In genomic region chr1:206821493-206821892, GRCh38 we compare ENCODE assay signal across 26 cellular contexts. TPM values are rescaled to one million over a fixed set of nuclear protein-coding genes. Genes with fewer than 3 reads are reported as not detected.
"Had no signal": no experiment of that assay in that cellular context is flagged by ENCODE, and none has a peak within 500 bp of the region (broad histone marks: within the 10 kb centered on the region; RNA-seq: fewer than 3 reads in every experiment).

No MANE protein-coding gene starts in this region.

- ATAC-seq: activated T-cell treated with anti-CD3 and anti-CD28 coated beads, Interleukin-2, amount 50 U/mL, for 72 hours; esophagus mucosa; gastrocnemius medialis; heart left ventricle; left lung; stimulated activated memory B cell treated with anti-CD40 and anti-IgM and Interleukin-4, amounts not matched to agents 10 μg/mL and 1 μg/mL and 100 μg/mL, for 72 hours had no signal

- DNase-seq: activated CD4-positive, CD25-positive, alpha-beta regulatory T cell treated with anti-CD3 and anti-CD28 coated beads, Interleukin-2, amount 50 U/mL, for 72 hours; activated CD8-positive, alpha-beta memory T cell treated with anti-CD3 and anti-CD28 coated beads for 24 hours; activated CD8-positive, alpha-beta memory T cell treated with anti-CD3 and anti-CD28 coated beads, Interleukin-2, amount 50 U/mL, for 48 hours; activated gamma-delta T cell; activated T-cell treated with anti-CD3 and anti-CD28 coated beads, Interleukin-2, amount 50 U/mL, for 72 hours; cerebellar nuclear complex; cortex of kidney; effector CD8-positive, alpha-beta T cell; gastrocnemius medialis; heart left ventricle; left lung; mammary epithelial cell; nephron progenitor cell; nucleus accumbens; posterior cingulate gyrus; sigmoid colon; stimulated activated CD4-positive, alpha-beta T cell treated with anti-CD3 and anti-CD28 coated beads, Interleukin-4, amount 100 ng/mL, for 24 hours; upper lobe of left lung had no signal

- H3K27me3 Mint-ChIP-seq: activated naive CD8-positive, alpha-beta T cell; stimulated activated memory B cell treated with anti-CD40 and anti-IgM and Interleukin-4, amounts not matched to agents 10 μg/mL and 1 μg/mL and 100 μg/mL, for 72 hours had no signal

- H3K9me3 Mint-ChIP-seq: activated T-cell treated with anti-CD3 and anti-CD28 coated beads, Interleukin-2, amount 50 U/mL, for 72 hours; nephron progenitor cell had no signal

- H3K4me3 Mint-ChIP-seq: activated naive CD8-positive, alpha-beta T cell; activated T-cell treated with anti-CD3 and anti-CD28 coated beads, Interleukin-2, amount 50 U/mL, for 72 hours; nephron progenitor cell; stimulated activated memory B cell treated with anti-CD40 and anti-IgM and Interleukin-4, amounts not matched to agents 10 μg/mL and 1 μg/mL and 100 μg/mL, for 72 hours had no signal

- H3K27ac Mint-ChIP-seq: activated naive CD8-positive, alpha-beta T cell; activated T-cell treated with anti-CD3 and anti-CD28 coated beads, Interleukin-2, amount 50 U/mL, for 72 hours; nephron progenitor cell; stimulated activated memory B cell treated with anti-CD40 and anti-IgM and Interleukin-4, amounts not matched to agents 10 μg/mL and 1 μg/mL and 100 μg/mL, for 72 hours had no signal

- H3K36me3 Mint-ChIP-seq: activated naive CD8-positive, alpha-beta T cell; stimulated activated memory B cell treated with anti-CD40 and anti-IgM and Interleukin-4, amounts not matched to agents 10 μg/mL and 1 μg/mL and 100 μg/mL, for 72 hours had no signal

RNA-seq across cellular contexts. Expression of gene IL20, which starts 43.9 kb away (rescaled TPM):
- total RNA-seq: esophagus mucosa, gastrocnemius medialis, heart left ventricle, kidney epithelial cell, left lung, mammary epithelial cell, myocyte, renal cortical epithelial cell, sigmoid colon, thoracic aorta, upper lobe of left lung had no signal

RNA-seq across cellular contexts. Expression of gene IL10, which starts 49.2 kb away (rescaled TPM):
- total RNA-seq: bronchial epithelial cell, kidney epithelial cell, mammary epithelial cell, myocyte, renal cortical epithelial cell had no signal

RNA-seq across cellular contexts. Expression of gene IL19, which starts 50.9 kb away (rescaled TPM):
- total RNA-seq: activated T-cell treated with anti-CD3 and anti-CD28 coated beads, Interleukin-2, amount 50 U/mL, for 72 hours; bronchial epithelial cell; gastrocnemius medialis; heart left ventricle; kidney epithelial cell; left lung; mammary epithelial cell; myocyte; renal cortical epithelial cell; sigmoid colon; thoracic aorta; upper lobe of left lung had no signal
